ENCODE assay signal across 31 cellular contexts in genomic region chr17:63024716-63025115, GRCh38. TPM values are rescaled to one million over a fixed set of nuclear protein-coding genes. Genes with fewer than 3 reads are reported as not detected.
A peak's percentile ranks its signal among the peaks of the same experiment; 100 is the strongest.
DNase-seq lines count a peak whose midpoint lies in the region; ATAC-seq, FAIRE-seq and TF ChIP-seq lines count a peak whose summit lies in the region.
"Had no signal": no experiment of that assay in that cellular context is flagged by ENCODE, and none has a peak within 500 bp of the region (broad histone marks: within the 10 kb centered on the region; RNA-seq: fewer than 3 reads in every experiment).

No MANE protein-coding gene starts in this region.

- no peaks in the 10 kb centered on the region for H3K9me3 ChIP-seq in GM23248 (ENCODE audit: low read depth)
- H3K9me3 ChIP-seq: sigmoid colon, SJSA1 had no signal

- H3K36me3 ChIP-seq in GM23248 (ENCODE audit: low read depth), result 0 out of 2 replicates have a peak, but pooled peaks cover 6% of the 10 kb centered on the region
- H3K36me3 ChIP-seq: sigmoid colon, SJSA1 had no signal

- H2AFZ ChIP-seq in GM23248, result no peak overlapping the region
- H2AFZ ChIP-seq: GM23338 had no signal

- no peaks in the 10 kb centered on the region for H3K9me2 ChIP-seq in GM23248 (ENCODE audit: insufficient read depth)

- in situ Hi-C loops in GM23248 (cut with MboI), result no loop called here

- no peaks in the 10 kb centered on the region for H3K4me1 Mint-ChIP-seq in activated T-helper 2 cell treated with anti-CD3 and anti-CD28 coated beads, Interferon-gamma antibody, Interleukin-2, Interleukin-4, amounts not matched to agents 10 μg/mL and 5 μg/mL and 100 μg/mL, durations not matched to agents 14 hours and 24 hours and 36 hours (ENCODE audit: low read depth)
- H3K4me1 Mint-ChIP-seq: memory B cell had no signal

- H3K27me3 ChIP-seq in GM23248 (replicated peaks; ENCODE audit: insufficient read depth), result no peaks in the 10 kb centered on the region
- H3K27me3 ChIP-seq: sigmoid colon, SJSA1 had no signal

- no peak overlapping the region; the same call in 1 of the 2 replicates for H3K9ac ChIP-seq in GM23248

- no peaks in the 10 kb centered on the region for H3K36me3 Mint-ChIP-seq in activated T-helper 2 cell treated with anti-CD3 and anti-CD28 coated beads, Interferon-gamma antibody, Interleukin-2, Interleukin-4, amounts not matched to agents 10 μg/mL and 5 μg/mL and 100 μg/mL, durations not matched to agents 14 hours and 24 hours and 36 hours (ENCODE audit: low read depth)
- H3K36me3 Mint-ChIP-seq: CD4-positive, CD25-positive, alpha-beta regulatory T cell; immature natural killer cell had no signal

- H4K20me1 ChIP-seq in GM23248 (ENCODE audit: insufficient read depth), result peaks cover 8% of the 10 kb centered on the region; the same call in 1 of the 2 replicates

- intact Hi-C loops in activated T-helper 2 cell treated with anti-CD3 and anti-CD28 coated beads, Interferon-gamma antibody, Interleukin-2, Interleukin-4, amounts not matched to agents 10 μg/mL and 5 μg/mL and 100 μg/mL, durations not matched to agents 14 hours and 24 hours and 36 hours (cut with micrococcal nuclease), result no loop called here

- DNase-seq in GM23248, result peak; percentile 80
- peak; percentile 54 for DNase-seq in fibroblast of gingiva (ENCODE audit: low read depth)
- DNase-seq in stromal cell of bone marrow (ENCODE audit: low read depth), result peak; percentile 23
- DNase-seq in HTR-8/SVneo (ENCODE audit: insufficient read length, low spot score), result no peak
- DNase-seq in NCI-H446 (lab: John Stamatoyannopoulos, UW), result no peak
- DNase-seq in activated T-helper 2 cell treated with anti-CD3 and anti-CD28 coated beads, Interferon-gamma antibody, Interleukin-2, Interleukin-4, amounts not matched to agents 10 μg/mL and 5 μg/mL and 100 μg/mL, durations not matched to agents 14 hours and 24 hours and 36 hours (ENCODE audit: low spot score), result no peak
- DNase-seq: activated CD4-positive, alpha-beta T cell treated with anti-CD3 and anti-CD28 coated beads for 1 hour; activated CD8-positive, alpha-beta T cell treated with anti-CD3 and anti-CD28 coated beads, Interleukin-2, amount 10 ng/mL, durations not matched to agents 7 days and 5 days; activated effector memory CD4-positive, alpha-beta T cell treated with anti-CD3 and anti-CD28 coated beads, Interleukin-2, amount 50 U/mL, for 16 hours; CD4-positive, CD25-positive, alpha-beta regulatory T cell; effector memory CD4-positive, alpha-beta T cell; erythroblast; hypothalamus; immature natural killer cell; NCI-H1417; NCI-H2029 treated with DMSO at 0.1 percent for 48 hours; NCI-H2227 treated with DMSO at 0.1 percent for 48 hours; NCI-H748 treated with DMSO at 0.1 percent for 48 hours; sigmoid colon; stimulated activated CD4-positive, alpha-beta T cell treated with anti-CD3 and anti-CD28 coated beads, Interleukin-15, amount 100 ng/mL, for 24 hours; stimulated activated naive CD4-positive, alpha-beta T cell; T-helper 1 cell had no signal

- H3K4me2 ChIP-seq in GM23248 (ENCODE audit: unreplicated experiment), result peak overlapping the region; percentile 39
- H3K4me2 ChIP-seq: GM23338 had no signal

- peak; percentile 32; the same call in 2 of the 3 replicates for ATAC-seq in SK-N-SH treated with all-trans-retinoic acid at 6 μM for 48 hours
- ATAC-seq: activated CD8-positive, alpha-beta T cell treated with anti-CD3 and anti-CD28 coated beads, Interleukin-2, amount 10 ng/mL, durations not matched to agents 7 days and 5 days; GM23338 had no signal

- H3K27ac Mint-ChIP-seq in activated T-helper 2 cell treated with anti-CD3 and anti-CD28 coated beads, Interferon-gamma antibody, Interleukin-2, Interleukin-4, amounts not matched to agents 10 μg/mL and 5 μg/mL and 100 μg/mL, durations not matched to agents 14 hours and 24 hours and 36 hours, result no peak overlapping the region
- H3K27ac Mint-ChIP-seq: activated CD8-positive, alpha-beta T cell treated with anti-CD3 and anti-CD28 coated beads, Interleukin-2, amount 10 ng/mL, durations not matched to agents 7 days and 5 days; CD4-positive, CD25-positive, alpha-beta regulatory T cell; GM23338; IgD-negative memory B cell; immature natural killer cell; memory B cell had no signal

- H3K9me3 Mint-ChIP-seq in activated T-helper 2 cell treated with anti-CD3 and anti-CD28 coated beads, Interferon-gamma antibody, Interleukin-2, Interleukin-4, amounts not matched to agents 10 μg/mL and 5 μg/mL and 100 μg/mL, durations not matched to agents 14 hours and 24 hours and 36 hours, result no peaks in the 10 kb centered on the region
- H3K9me3 Mint-ChIP-seq: immature natural killer cell had no signal

- H3K27me3 Mint-ChIP-seq in activated T-helper 2 cell treated with anti-CD3 and anti-CD28 coated beads, Interferon-gamma antibody, Interleukin-2, Interleukin-4, amounts not matched to agents 10 μg/mL and 5 μg/mL and 100 μg/mL, durations not matched to agents 14 hours and 24 hours and 36 hours (ENCODE audit: low read depth), result peaks cover 6% of the 10 kb centered on the region
- H3K27me3 Mint-ChIP-seq: IgD-negative memory B cell had no signal

- H3K4me3 ChIP-seq in GM23248, result 0 out of 2 replicates have a peak overlapping the region, but pooled peaks have one; percentile 1
- H3K4me3 ChIP-seq: coronary artery, GM23338, sigmoid colon, SJSA1 had no signal

- H3K4me3 Mint-ChIP-seq in activated T-helper 2 cell treated with anti-CD3 and anti-CD28 coated beads, Interferon-gamma antibody, Interleukin-2, Interleukin-4, amounts not matched to agents 10 μg/mL and 5 μg/mL and 100 μg/mL, durations not matched to agents 14 hours and 24 hours and 36 hours (ENCODE audit: low read depth), result no peak overlapping the region
- H3K4me3 Mint-ChIP-seq: activated CD8-positive, alpha-beta T cell treated with anti-CD3 and anti-CD28 coated beads, Interleukin-2, amount 10 ng/mL, durations not matched to agents 7 days and 5 days; CD4-positive, CD25-positive, alpha-beta regulatory T cell; GM23338; IgD-negative memory B cell; immature natural killer cell; memory B cell had no signal

- peaks cover 21% of the 10 kb centered on the region for H3F3A ChIP-seq in GM23248 (ENCODE audit: insufficient read depth)

- FAIRE-seq in HTR-8/SVneo (lab: Jason Lieb, UNC), result no peak
- FAIRE-seq: bronchial epithelial cell, D721Med, TTC549 had no signal

- H3K27ac ChIP-seq in GM23248, result peak overlapping the region; percentile 28
- H3K27ac ChIP-seq: coronary artery, sigmoid colon, SJSA1 had no signal

- peaks cover 99% of the 10 kb centered on the region for H3K79me2 ChIP-seq in GM23248 (ENCODE audit: insufficient read depth)

- peaks cover 50% of the 10 kb centered on the region for H3K4me1 ChIP-seq in GM23248 (ENCODE audit: insufficient read depth)
- H3K4me1 ChIP-seq: sigmoid colon had no signal

TF ChIP-seq in SK-N-SH treated with all-trans-retinoic acid at 6 μM for 48 hours, 23 proteins besides CTCF, POLR2A, EP300 and RAD21:
- TF ChIP-seq POU6F1 (CRISPR knock-in tag; IDR thresholded peaks at IDR 0.05; ENCODE audit: borderline replicate concordance, low read depth), result no peak
- 0 out of 2 replicates have a peak, but pooled peaks have one; percentile 7 for TF ChIP-seq ISL1 (CRISPR knock-in tag; IDR thresholded peaks at IDR 0.05)

RNA-seq across cellular contexts. Expression of gene TANC2, which starts 58.7 kb away (rescaled TPM):
- total RNA-seq in GM23248 (2014; rRNA removed; shearing (Covaris generic)), result 14.2 and 16.1 TPM in 2 replicates
- polyA plus RNA-seq in GM23248 (2016; fragmentation: Nextera tagmentation; extraction: Ambion mirVana), result 13.0 and 13.7 TPM in 2 replicates
- 1.5 and 1.7 TPM in 2 replicates for total RNA-seq in activated T-helper 2 cell treated with anti-CD3 and anti-CD28 coated beads, Interferon-gamma antibody, Interleukin-2, Interleukin-4, amounts not matched to agents 10 μg/mL and 5 μg/mL and 100 μg/mL, durations not matched to agents 14 hours and 24 hours and 36 hours

Comparison
In these comparisons a context has a peak if more than half of its experiments do, and no peak if none do; other contexts are left out.
1. DNase-seq: peak in GM23248 (single experiment), fibroblast of gingiva (single experiment) and stromal cell of bone marrow (single experiment); none in HTR-8/SVneo (single experiment), NCI-H446 (0 of 2) and activated T-helper 2 cell treated with anti-CD3 and anti-CD28 coated beads, Interferon-gamma antibody, Interleukin-2, Interleukin-4, amounts not matched to agents 10 μg/mL and 5 μg/mL and 100 μg/mL, durations not matched to agents 14 hours and 24 hours and 36 hours (single experiment).